Comparison of ENCODE assay signal across 23 cellular contexts in the genomic region with DNA sequence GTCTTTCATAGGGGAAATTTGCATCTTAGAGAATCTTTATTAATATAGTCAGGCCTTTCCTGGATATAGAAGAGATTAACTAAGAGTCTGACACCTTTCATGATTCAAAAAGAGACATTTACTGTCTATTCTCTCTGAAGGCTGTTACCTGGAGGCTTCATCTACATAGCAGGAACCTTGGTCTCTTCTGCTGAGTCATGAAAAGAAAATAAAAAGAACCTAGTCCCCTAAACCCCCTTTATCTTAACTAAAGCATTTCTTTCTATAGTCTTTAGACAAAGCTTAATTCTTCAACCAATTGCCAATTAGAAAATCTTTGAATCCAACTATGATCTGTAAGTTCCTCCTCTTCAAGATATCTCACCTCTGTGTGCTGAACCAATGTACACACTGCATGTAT.
"Had no signal": no experiment of that assay in that cellular context is flagged by ENCODE, and none has a peak within 500 bp of the region (broad histone marks: within the 10 kb centered on the region; RNA-seq: fewer than 3 reads in every experiment).

No MANE protein-coding gene starts in this region.

- H3K4me1 ChIP-seq: esophagus squamous epithelium, tibial nerve, upper lobe of left lung had no signal

- H3K36me3 ChIP-seq: esophagus squamous epithelium, neural progenitor cell, right lobe of liver, thoracic aorta, tibial nerve, upper lobe of left lung had no signal

- H3K27ac ChIP-seq: esophagus squamous epithelium, neural progenitor cell, parathyroid adenoma, right lobe of liver, thoracic aorta, tibial nerve, upper lobe of left lung had no signal

- H3K79me2 ChIP-seq: parathyroid adenoma had no signal

- H3K4me3 ChIP-seq: esophagus squamous epithelium, lung, mucosa of descending colon, neural progenitor cell, right lobe of liver, thoracic aorta, tibial nerve, upper lobe of left lung had no signal

- H3K27me3 ChIP-seq: esophagus squamous epithelium, neural progenitor cell, right lobe of liver, tibial nerve, upper lobe of left lung had no signal

- ATAC-seq: effector memory CD8-positive, alpha-beta T cell; left lobe of liver; mucosa of descending colon; naive thymus-derived CD4-positive, alpha-beta T cell; right lobe of liver had no signal

- DNase-seq: cortex of kidney; effector memory CD8-positive, alpha-beta T cell; esophagus squamous epithelium; foreskin melanocyte; head of caudate nucleus; mesenchymal stem cell; mucosa of descending colon; naive thymus-derived CD4-positive, alpha-beta T cell; right lobe of liver; small intestine; stimulated activated CD4-positive, alpha-beta T cell treated with anti-CD3 and anti-CD28 coated beads, Interleukin-15, amount 100 ng/mL, for 24 hours; stimulated activated CD4-positive, alpha-beta T cell treated with anti-CD3 and anti-CD28 coated beads, Interleukin-2, amount 100 ng/mL, for 48 hours; stimulated activated naive B cell treated with anti-CD40 and anti-IgM and Interleukin-4, amounts not matched to agents 10 μg/mL and 1 μg/mL and 100 μg/mL, for 72 hours; upper lobe of left lung had no signal

- H3K9me3 ChIP-seq: esophagus squamous epithelium, mucosa of descending colon, right lobe of liver, thoracic aorta, tibial nerve, upper lobe of left lung had no signal

- H2AFZ ChIP-seq: neural progenitor cell had no signal

- FAIRE-seq: endometrium, keratinocyte, small intestine, urothelium cell line had no signal

- H3K9ac ChIP-seq: neural progenitor cell, parathyroid adenoma had no signal

- H3K4me2 ChIP-seq: neural progenitor cell had no signal
